ENCODE assay signal across 28 cellular contexts in the genomic region with DNA sequence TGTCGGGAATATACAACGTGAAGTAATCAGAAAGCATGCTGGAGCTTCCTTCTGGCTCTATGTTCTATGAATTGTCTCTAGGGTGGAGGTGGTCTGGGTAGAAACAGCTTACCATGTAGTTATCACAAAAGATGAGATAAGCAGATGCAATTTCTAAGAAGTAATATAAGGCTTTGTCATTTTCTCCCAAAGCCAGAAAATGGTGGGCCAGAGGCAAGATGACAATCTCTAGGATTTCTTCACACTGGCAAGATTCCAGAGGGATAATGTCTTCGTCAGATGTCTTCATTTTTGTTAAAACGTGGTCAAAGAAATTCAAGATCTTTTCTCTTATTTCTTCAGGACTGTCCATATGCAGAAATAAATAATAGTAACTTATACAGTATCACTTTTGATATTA.
A peak's percentile ranks its signal among the peaks of the same experiment; 100 is the strongest.
DNase-seq lines count a peak whose midpoint lies in the region; ATAC-seq, FAIRE-seq and TF ChIP-seq lines count a peak whose summit lies in the region.
"Had no signal": no experiment of that assay in that cellular context is flagged by ENCODE, and none has a peak within 500 bp of the region (broad histone marks: within the 10 kb centered on the region; RNA-seq: fewer than 3 reads in every experiment).

No MANE protein-coding gene starts in this region.

- no peak overlapping the region for H4K91ac ChIP-seq in trophoblast cell (ENCODE audit: low read depth, low read length)

- H3K27ac Mint-ChIP-seq in glutamatergic neuron (ENCODE audit: unreplicated experiment) (peak overlapping the region; percentile 28), mesothelial cell of epicardium (no peak overlapping the region)
- H3K27ac Mint-ChIP-seq: CD14-positive monocyte; CD4-positive, alpha-beta memory T cell; CD4-positive, CD25-positive, alpha-beta regulatory T cell had no signal

- H3K27me3 ChIP-seq in K562 (ENCODE audit: control insufficient read depth in 2 of 2, insufficient read depth in 2 of 2, low read length in 2 of 2) (no peaks in the 10 kb centered on the region), trophoblast cell (ENCODE audit: insufficient read depth, low read length) (no peaks in the 10 kb centered on the region), brain microvascular endothelial cell (replicated peaks) (no peaks in the 10 kb centered on the region)
- H3K27me3 ChIP-seq: BE2C, BLaER1 had no signal

- ATAC-seq in K562: no peak
- ATAC-seq: GM12878 had no signal

- no peak overlapping the region for H3K4me3 ChIP-seq in K562
- H3K4me3 ChIP-seq in trophoblast cell (ENCODE audit: low read depth, low read length): no peak overlapping the region
- H3K4me3 ChIP-seq in brain microvascular endothelial cell (ENCODE audit: low read depth, low read length): no peak overlapping the region
- H3K4me3 ChIP-seq: BLaER1, GM12878 had no signal

- in situ Hi-C loops in K562 (cut with MboI) (no loop called here), brain microvascular endothelial cell (cut with HindIII; ENCODE audit: low pct_ligation_motif_present, low sequenced_read_pairs) (no loop called here)

- CTCF ChIA-PET in K562 (lab: Yijun Ruan, JAX; ENCODE audit: low intra/inter-chr PET ratio): no interaction called here

- POLR2A ChIA-PET in K562 (lab: Yijun Ruan, JAX): interaction anchor here (0.6 to 2.2 kb wide), 6 partner anchors 10 to 25 kb away, joined by 3 to 10 read pairs (median 4); no protein-coding TSS in a partner anchor

- intact Hi-C loops in K562 (cut with micrococcal nuclease): no loop called here

- H3K4me1 Mint-ChIP-seq in glutamatergic neuron (ENCODE audit: low read depth, unreplicated experiment) (no peaks in the 10 kb centered on the region), mesothelial cell of epicardium (no peaks in the 10 kb centered on the region)
- H3K4me1 Mint-ChIP-seq: CD4-positive, alpha-beta memory T cell; CD8-positive, alpha-beta memory T cell had no signal

- no peak overlapping the region for H3K4ac ChIP-seq in trophoblast cell (ENCODE audit: low read depth, low read length)

- H3K9me1 ChIP-seq in K562 (ENCODE audit: control insufficient read depth, insufficient read depth, low read length): no peaks in the 10 kb centered on the region

- no peak for TF ChIP-seq EP300 in K562 (IDR thresholded peaks at IDR 0.05; ENCODE audit: low read length)

- H3K36me3 ChIP-seq in K562 (ENCODE audit: control insufficient read depth, insufficient read depth, low read length): no peaks in the 10 kb centered on the region
- H3K36me3 ChIP-seq in trophoblast cell (ENCODE audit: control insufficient read depth in 1 of 2, insufficient read depth in 2 of 2, low read length in 2 of 2): no peaks in the 10 kb centered on the region
- no peaks in the 10 kb centered on the region for H3K36me3 ChIP-seq in brain microvascular endothelial cell (replicated peaks)
- H3K36me3 ChIP-seq: BE2C, BLaER1 had no signal

- H2AK5ac ChIP-seq in trophoblast cell (ENCODE audit: low read length): no peak overlapping the region

- H3K23ac ChIP-seq in trophoblast cell (ENCODE audit: low read length): no peak overlapping the region

- no peak overlapping the region for H3K27ac ChIP-seq in K562 (ENCODE audit: extremely low read depth, low read depth, low read length)
- no peak overlapping the region for H3K27ac ChIP-seq in trophoblast cell (ENCODE audit: low read depth, low read length)
- H3K27ac ChIP-seq in brain microvascular endothelial cell: no peak overlapping the region
- H3K27ac ChIP-seq: BLaER1 had no signal

- H3K9me3 ChIP-seq in K562 (replicated peaks; ENCODE audit: control insufficient read depth, insufficient read depth, low read depth, low read length) (no peaks in the 10 kb centered on the region), trophoblast cell (ENCODE audit: insufficient read depth, low read depth, low read length) (no peaks in the 10 kb centered on the region)
- H3K9me3 ChIP-seq: BE2C, BLaER1 had no signal

- H3K4me2 ChIP-seq in K562 (ENCODE audit: insufficient read depth, low read length) (no peak overlapping the region), trophoblast cell (ENCODE audit: low read length) (no peak overlapping the region)
- H3K4me2 ChIP-seq: BLaER1 had no signal

- FAIRE-seq in K562 (lab: Jason Lieb, UNC): no peak
- FAIRE-seq: A204.1, GM12878, GM12892, GM18507, GM19239 had no signal

- H4K20me1 ChIP-seq in K562 (replicated peaks; ENCODE audit: control insufficient read depth, insufficient read depth, low read length): no peaks in the 10 kb centered on the region
- H4K20me1 ChIP-seq: BLaER1 had no signal

- H2AFZ ChIP-seq in K562 (ENCODE audit: low read depth, low read length) (no peak overlapping the region), trophoblast cell (ENCODE audit: insufficient read depth, low read length, poor library complexity) (no peak overlapping the region)

- no peak for TF ChIP-seq POLR2A in K562 (conservative IDR thresholded peaks at IDR 0.05)

- no peak overlapping the region for H2BK120ac ChIP-seq in trophoblast cell (ENCODE audit: insufficient read depth, low read length, poor library complexity)

- H3K4me1 ChIP-seq in K562 (replicated peaks in 1 of 2; ENCODE audit: control insufficient read depth in 2 of 2, insufficient read depth in 2 of 2, low read length in 2 of 2) (peaks cover 5 to 15% of the 10 kb centered on the region in 2 experiments; a peak in 4 of 5 replicates), trophoblast cell (ENCODE audit: control insufficient read depth in 1 of 2, insufficient read depth in 2 of 2, low read length in 2 of 2) (peaks cover 0 to 5% of the 10 kb centered on the region in 2 experiments)
- H3K4me1 ChIP-seq: BE2C, BLaER1 had no signal

- H3K36me3 Mint-ChIP-seq in glutamatergic neuron (ENCODE audit: unreplicated experiment) (no peaks in the 10 kb centered on the region), mesothelial cell of epicardium (no peaks in the 10 kb centered on the region)
- H3K36me3 Mint-ChIP-seq: CD14-positive monocyte; CD4-positive, alpha-beta memory T cell; CD4-positive, CD25-positive, alpha-beta regulatory T cell had no signal

- H2BK12ac ChIP-seq in trophoblast cell (ENCODE audit: low read length): no peak overlapping the region

- no TSS peak for BruUV-seq in K562 (replicated peaks; lab: Mats Ljungman, UMichigan)

- no peak overlapping the region for H4K12ac ChIP-seq in trophoblast cell (ENCODE audit: low read depth, low read length)

- H4K8ac ChIP-seq in trophoblast cell (ENCODE audit: low read depth, low read length): no peak overlapping the region

- H3K79me2 ChIP-seq in K562 (ENCODE audit: control insufficient read depth, insufficient read depth, low read length): no peaks in the 10 kb centered on the region
- H3K79me2 ChIP-seq in trophoblast cell (ENCODE audit: control insufficient read depth, insufficient read depth, low read length, poor library complexity): no peaks in the 10 kb centered on the region

- no peak overlapping the region for H3K18ac ChIP-seq in trophoblast cell (ENCODE audit: low read length)

- TF ChIP-seq CTCF in K562 (IDR thresholded peaks at IDR 0.05 in 2 of 3, conservative IDR thresholded peaks at IDR 0.05 in 1 of 3; ENCODE audit: insufficient read depth in 2 of 3, low read depth in 1 of 3, low read length in 3 of 3) (no peak), glutamatergic neuron (IDR thresholded peaks at IDR 0.05; ENCODE audit: partially characterized antibody, unreplicated experiment) (no peak), mesothelial cell of epicardium (IDR thresholded peaks at IDR 0.05; ENCODE audit: unreplicated experiment) (no peak), brain microvascular endothelial cell (IDR thresholded peaks at IDR 0.05; ENCODE audit: low read depth, low read length, missing control alignments) (no peak)

- no peak for TF ChIP-seq RAD21 in K562 (CRISPR knock-in tag; conservative IDR thresholded peaks at IDR 0.05 in 1 of 2, IDR thresholded peaks at IDR 0.05 in 1 of 2)

- H2BK5ac ChIP-seq in trophoblast cell (ENCODE audit: low read depth, low read length, poor library complexity): no peak overlapping the region

- H3K4me3 Mint-ChIP-seq in glutamatergic neuron (ENCODE audit: unreplicated experiment) (no peak overlapping the region), mesothelial cell of epicardium (no peak overlapping the region)
- H3K4me3 Mint-ChIP-seq: CD14-positive monocyte; CD4-positive, alpha-beta memory T cell; CD4-positive, CD25-positive, alpha-beta regulatory T cell; CD8-positive, alpha-beta memory T cell had no signal

- H3K14ac ChIP-seq in trophoblast cell (ENCODE audit: low read length): no peak overlapping the region

- WGBS in K562 (ENCODE audit: insufficient coverage, low coverage, missing lambda C conversion rate): 16% methylated on average over 4 of the region's 4 CpGs
- no CpG with 5 or more reads among the region's 4 CpGs for WGBS in trophoblast cell (ENCODE audit: extremely low coverage, insufficient coverage, insufficient read length)

- H3K9ac ChIP-seq in K562 (ENCODE audit: insufficient read depth in 1 of 2, low read depth in 2 of 2, low read length in 2 of 2) (no peak overlapping the region), trophoblast cell (ENCODE audit: low read length) (no peak overlapping the region)
- H3K9ac ChIP-seq: BLaER1 had no signal

- no peaks in the 10 kb centered on the region for H3K9me3 Mint-ChIP-seq in glutamatergic neuron (ENCODE audit: unreplicated experiment)
- H3K9me3 Mint-ChIP-seq in mesothelial cell of epicardium: no peaks in the 10 kb centered on the region
- H3K9me3 Mint-ChIP-seq: CD4-positive, alpha-beta memory T cell; CD4-positive, CD25-positive, alpha-beta regulatory T cell had no signal

- DNase-seq in K562 (ENCODE audit: extremely low read depth in 1 of 4, low spot score in 3 of 4) (no peak), glutamatergic neuron (no peak), trophoblast cell (peak; percentile 30 to 80), NCI-H2081 (lab: John Stamatoyannopoulos, UW) (no peak), mesothelial cell of epicardium (ENCODE audit: low spot score in 2 of 2, unreplicated experiment in 2 of 2) (no peak), brain microvascular endothelial cell (no peak)
- DNase-seq: 8988T; ACHN; BE2C; C1 segment of cervical spinal cord; CD4-positive, alpha-beta memory T cell; CD4-positive, CD25-positive, alpha-beta regulatory T cell; CD8-positive, alpha-beta memory T cell; COR-L47; DMS 273 treated with DMSO at 0.1 percent for 48 hours; DMS153; DMS53; DMS79; DND-41; EL; GDM1 had no signal

- H3K27me3 Mint-ChIP-seq in glutamatergic neuron (ENCODE audit: unreplicated experiment) (no peaks in the 10 kb centered on the region), mesothelial cell of epicardium (ENCODE audit: low read depth) (no peaks in the 10 kb centered on the region)
- H3K27me3 Mint-ChIP-seq: CD4-positive, CD25-positive, alpha-beta regulatory T cell had no signal

- peaks cover 4% of the 10 kb centered on the region for H3K79me1 ChIP-seq in trophoblast cell (ENCODE audit: low read length)

TF ChIP-seq in K562, 482 proteins besides CTCF, POLR2A, EP300 and RAD21 (continues in another document):
- peak; percentile 32; the same call in 1 of the 2 replicates for TF ChIP-seq DPF2 (IDR thresholded peaks at IDR 0.05)
- peak; percentile 47; the same call in 1 of the 2 replicates for TF ChIP-seq NFIC (IDR thresholded peaks at IDR 0.05)
- TF ChIP-seq TEAD4 (IDR thresholded peaks at IDR 0.05; ENCODE audit: low read length): 0 out of 2 replicates have a peak, but pooled peaks have one; percentile 11
- no peak for TF ChIP-seq TEAD4 (CRISPR knock-in tag; IDR thresholded peaks at IDR 0.05; ENCODE audit: borderline replicate concordance)
- TF ChIP-seq SOX6 (IDR thresholded peaks at IDR 0.05): peak; percentile 52; the same call in 1 of the 2 replicates

Comparison
In these comparisons a context has a peak if more than half of its experiments do, and no peak if none do; other contexts are left out.
1. DNase-seq: peak in trophoblast cell (2 of 2); none in K562 (0 of 4), glutamatergic neuron (single experiment), NCI-H2081 (0 of 2), mesothelial cell of epicardium (0 of 2) and brain microvascular endothelial cell (single experiment).